In the genomic region with DNA sequence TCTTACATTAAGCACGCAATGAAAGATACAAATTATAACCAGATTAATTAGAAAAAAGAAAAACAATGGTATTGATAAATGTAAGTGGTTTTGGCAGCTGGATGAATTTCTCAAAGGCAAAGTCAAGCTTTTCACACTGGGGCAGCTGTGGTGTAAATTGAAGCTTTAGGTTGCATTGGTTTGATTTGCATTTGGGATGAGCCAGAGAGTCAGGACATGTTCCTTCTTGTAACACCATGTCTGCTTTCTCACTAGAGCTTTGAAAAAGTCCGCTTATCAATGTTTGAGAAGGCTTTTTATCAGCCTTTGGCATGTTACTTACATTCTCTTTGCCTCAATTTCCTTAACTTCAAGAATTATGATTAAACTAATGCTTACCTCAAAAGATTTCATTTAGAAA, we compare ENCODE assay signal across 23 cellular contexts.
DNase-seq lines count a peak whose midpoint lies in the region; TF ChIP-seq lines count a peak whose summit lies in the region.
"Had no signal": no experiment of that assay in that cellular context is flagged by ENCODE, and none has a peak within 500 bp of the region (broad histone marks: within the 10 kb centered on the region; RNA-seq: fewer than 3 reads in every experiment).

No MANE protein-coding gene starts in this region.

- H2AK5ac ChIP-seq in mesendoderm (ENCODE audit: low read length): no peak overlapping the region

- no peak overlapping the region for H2BK15ac ChIP-seq in mesendoderm (replicated peaks; ENCODE audit: low read depth)

- H4K5ac ChIP-seq in mesendoderm (ENCODE audit: low read length): no peak overlapping the region

- no peak overlapping the region for H2BK120ac ChIP-seq in mesendoderm (ENCODE audit: low read depth, low read length)

- H4K8ac ChIP-seq in mesendoderm (ENCODE audit: low read depth, low read length): no peak overlapping the region

- H3K56ac ChIP-seq in mesendoderm (ENCODE audit: low read length): no peak overlapping the region

- no peak overlapping the region for H3K4me2 ChIP-seq in mesendoderm (ENCODE audit: low read length)
- H3K4me2 ChIP-seq: A549; BLaER1 treated with 17β-estradiol and CSF1 and Interleukin-3, amounts not matched to agents 10 nM and 100 nM had no signal

- no peak overlapping the region for H3K18ac ChIP-seq in mesendoderm (ENCODE audit: low read length)

- no peaks in the 10 kb centered on the region for H3K4me1 ChIP-seq in mesendoderm (ENCODE audit: control insufficient read depth, low read depth, low read length)
- H3K4me1 ChIP-seq: A549; BLaER1 treated with 17β-estradiol and CSF1 and Interleukin-3, amounts not matched to agents 10 nM and 100 nM had no signal

- WGBS in mesendoderm (ENCODE audit: extremely low coverage, insufficient coverage, low lambda C conversion rate): no CpG with 5 or more reads among the region's 2 CpGs

- DNase-seq in NCI-H2171 treated with DMSO at 0.1 percent for 48 hours (lab: John Stamatoyannopoulos, UW) (peak; percentile 23), NCI-H2171 (lab: John Stamatoyannopoulos, UW) (no peak), epithelial cell of esophagus (ENCODE audit: low read depth) (peak; percentile 47), mesendoderm (peak; percentile 55), posterior cingulate gyrus (no peak), iPS-NIHi11 (ENCODE audit: low spot score) (no peak)
- DNase-seq: 8988T; ACHN; AML-193; BE2C; Calu3; CD4-positive, alpha-beta T cell; CD8-positive, alpha-beta memory T cell; COR-L47; DMS79; EL; GDM1; GM23248; H7; HCEC 1CT had no signal

- no peak overlapping the region for H3K9ac ChIP-seq in mesendoderm (ENCODE audit: low read length)
- H3K9ac ChIP-seq: BLaER1 treated with 17β-estradiol and CSF1 and Interleukin-3, amounts not matched to agents 10 nM and 100 nM; GM23248 had no signal

- no peak for TF ChIP-seq CTCF in epithelial cell of esophagus (IDR thresholded peaks at IDR 0.05; ENCODE audit: insufficient read depth, low read depth, low read length, missing control alignments)

- H3K27ac ChIP-seq in mesendoderm (ENCODE audit: low read depth, low read length): no peak overlapping the region
- H3K27ac ChIP-seq: A549; BLaER1 treated with 17β-estradiol and CSF1 and Interleukin-3, amounts not matched to agents 10 nM and 100 nM; GM23248 had no signal

- intact Hi-C loops in posterior cingulate gyrus (cut with DNase I): no loop called here

- H3K4ac ChIP-seq in mesendoderm (ENCODE audit: low read depth, low read length): no peak overlapping the region

- no peaks in the 10 kb centered on the region for H3K36me3 ChIP-seq in mesendoderm (ENCODE audit: control insufficient read depth, insufficient read depth, low read length)
- H3K36me3 ChIP-seq: BE2C had no signal

- H3K23ac ChIP-seq in mesendoderm (ENCODE audit: low read length): no peak overlapping the region

- H3K79me2 ChIP-seq in mesendoderm (ENCODE audit: control insufficient read depth, insufficient read depth, low read length): no peaks in the 10 kb centered on the region

- H3K27me3 ChIP-seq in mesendoderm (ENCODE audit: insufficient read depth, low read length, poor library complexity): no peaks in the 10 kb centered on the region
- H3K27me3 ChIP-seq: BE2C; BLaER1 treated with 17β-estradiol and CSF1 and Interleukin-3, amounts not matched to agents 10 nM and 100 nM had no signal

- no peak overlapping the region for H2BK5ac ChIP-seq in mesendoderm (ENCODE audit: low read length)

- H3K4me3 ChIP-seq in epithelial cell of esophagus (ENCODE audit: low read length) (no peak overlapping the region), mesendoderm (ENCODE audit: low read length) (no peak overlapping the region)
- H3K4me3 ChIP-seq: A549; BLaER1 treated with 17β-estradiol and CSF1 and Interleukin-3, amounts not matched to agents 10 nM and 100 nM; GM12878; GM23248 had no signal

- no peaks in the 10 kb centered on the region for H3K79me1 ChIP-seq in mesendoderm (ENCODE audit: low read length)

Comparison
In these comparisons a context has a peak if more than half of its experiments do, and no peak if none do; other contexts are left out.
1. DNase-seq: peak in NCI-H2171 treated with DMSO at 0.1 percent for 48 hours (single experiment), epithelial cell of esophagus (single experiment) and mesendoderm (single experiment); none in NCI-H2171 (single experiment), posterior cingulate gyrus (0 of 10) and iPS-NIHi11 (single experiment).